ENCODE assay signal across 1 cellular context in genomic region chr17:48478224-48479013, GRCh38.
TF ChIP-seq lines count a peak whose summit lies in the region.

No MANE protein-coding gene starts in this region.

TF ChIP-seq in K562, 482 proteins besides CTCF, POLR2A, EP300 and RAD21 (continued from another document and continues in another):
- TF ChIP-seq ZNF76 (CRISPR knock-in tag; IDR thresholded peaks at IDR 0.05; ENCODE audit: borderline replicate concordance) (no peak), CBX8 (IDR thresholded peaks at IDR 0.05; ENCODE audit: borderline replicate concordance, extremely low read depth, low read depth, low read length, poor library complexity, severe bottlenecking) (no peak), ZNF507 (tag; conservative IDR thresholded peaks at IDR 0.05) (no peak), ZNF445 (CRISPR knock-in tag; IDR thresholded peaks at IDR 0.05; ENCODE audit: low read depth) (no peak), CREB3 (tag; conservative IDR thresholded peaks at IDR 0.05; ENCODE audit: low read depth) (0 out of 2 replicates have a peak, but pooled peaks have one; percentile 64), BRD4 (IDR thresholded peaks at IDR 0.05) (no peak), PRMT5 (CRISPR knock-in tag; IDR thresholded peaks at IDR 0.05) (no peak), CHD1 (IDR thresholded peaks at IDR 0.05; ENCODE audit: low read length) (no peak), FOXK2 (conservative IDR thresholded peaks at IDR 0.05 in 1 of 2, IDR thresholded peaks at IDR 0.05 in 1 of 2; ENCODE audit: low read depth in 2 of 2) (peak in 1 of 2 experiments; percentile 35; a peak in 1 of 4 replicates), KAT8 (IDR thresholded peaks at IDR 0.05; ENCODE audit: low read depth) (no peak), ZC3H11A (IDR thresholded peaks at IDR 0.05; ENCODE audit: low read depth, low read length) (no peak), MTA3 (IDR thresholded peaks at IDR 0.05; ENCODE audit: borderline replicate concordance) (0 out of 2 replicates have a peak, but pooled peaks have one; percentile 33), TRIM25 (IDR thresholded peaks at IDR 0.05; ENCODE audit: borderline replicate concordance) (no peak), DPF2 (IDR thresholded peaks at IDR 0.05) (peak; percentile 93), PML (IDR thresholded peaks at IDR 0.05; ENCODE audit: low read length) (peak; percentile 84), SMAD4 (CRISPR knock-in tag; conservative IDR thresholded peaks at IDR 0.05) (peak; percentile 86), ETS1 (conservative IDR thresholded peaks at IDR 0.05; ENCODE audit: control insufficient read depth, low read depth, low read length) (no peak), ZKSCAN1 (IDR thresholded peaks at IDR 0.05; ENCODE audit: low read depth, low read length) (no peak), MAX (CRISPR knock-in tag; IDR thresholded peaks at IDR 0.05) (peak; percentile 82), CBFA2T2 (conservative IDR thresholded peaks at IDR 0.05) (peak; percentile 86)
- TF ChIP-seq, protein P1, sequence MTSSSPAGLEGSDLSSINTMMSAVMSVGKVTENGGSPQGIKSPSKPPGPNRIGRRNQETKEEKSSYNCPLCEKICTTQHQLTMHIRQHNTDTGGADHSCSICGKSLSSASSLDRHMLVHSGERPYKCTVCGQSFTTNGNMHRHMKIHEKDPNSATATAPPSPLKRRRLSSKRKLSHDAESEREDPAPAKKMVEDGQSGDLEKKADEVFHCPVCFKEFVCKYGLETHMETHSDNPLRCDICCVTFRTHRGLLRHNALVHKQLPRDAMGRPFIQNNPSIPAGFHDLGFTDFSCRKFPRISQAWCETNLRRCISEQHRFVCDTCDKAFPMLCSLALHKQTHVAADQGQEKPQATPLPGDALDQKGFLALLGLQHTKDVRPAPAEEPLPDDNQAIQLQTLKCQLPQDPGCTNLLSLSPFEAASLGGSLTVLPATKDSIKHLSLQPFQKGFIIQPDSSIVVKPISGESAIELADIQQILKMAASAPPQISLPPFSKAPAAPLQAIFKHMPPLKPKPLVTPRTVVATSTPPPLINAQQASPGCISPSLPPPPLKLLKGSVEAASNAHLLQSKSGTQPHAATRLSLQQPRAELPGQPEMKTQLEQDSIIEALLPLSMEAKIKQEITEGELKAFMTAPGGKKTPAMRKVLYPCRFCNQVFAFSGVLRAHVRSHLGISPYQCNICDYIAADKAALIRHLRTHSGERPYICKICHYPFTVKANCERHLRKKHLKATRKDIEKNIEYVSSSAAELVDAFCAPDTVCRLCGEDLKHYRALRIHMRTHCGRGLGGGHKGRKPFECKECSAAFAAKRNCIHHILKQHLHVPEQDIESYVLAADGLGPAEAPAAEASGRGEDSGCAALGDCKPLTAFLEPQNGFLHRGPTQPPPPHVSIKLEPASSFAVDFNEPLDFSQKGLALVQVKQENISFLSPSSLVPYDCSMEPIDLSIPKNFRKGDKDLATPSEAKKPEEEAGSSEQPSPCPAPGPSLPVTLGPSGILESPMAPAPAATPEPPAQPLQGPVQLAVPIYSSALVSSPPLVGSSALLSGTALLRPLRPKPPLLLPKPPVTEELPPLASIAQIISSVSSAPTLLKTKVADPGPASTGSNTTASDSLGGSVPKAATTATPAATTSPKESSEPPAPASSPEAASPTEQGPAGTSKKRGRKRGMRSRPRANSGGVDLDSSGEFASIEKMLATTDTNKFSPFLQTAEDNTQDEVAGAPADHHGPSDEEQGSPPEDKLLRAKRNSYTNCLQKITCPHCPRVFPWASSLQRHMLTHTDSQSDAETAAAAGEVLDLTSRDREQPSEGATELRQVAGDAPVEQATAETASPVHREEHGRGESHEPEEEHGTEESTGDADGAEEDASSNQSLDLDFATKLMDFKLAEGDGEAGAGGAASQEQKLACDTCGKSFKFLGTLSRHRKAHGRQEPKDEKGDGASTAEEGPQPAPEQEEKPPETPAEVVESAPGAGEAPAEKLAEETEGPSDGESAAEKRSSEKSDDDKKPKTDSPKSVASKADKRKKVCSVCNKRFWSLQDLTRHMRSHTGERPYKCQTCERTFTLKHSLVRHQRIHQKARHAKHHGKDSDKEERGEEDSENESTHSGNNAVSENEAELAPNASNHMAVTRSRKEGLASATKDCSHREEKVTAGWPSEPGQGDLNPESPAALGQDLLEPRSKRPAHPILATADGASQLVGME (CRISPR knock-in tag; IDR thresholded peaks at IDR 0.05) = no peak
- TF ChIP-seq, protein P2, sequence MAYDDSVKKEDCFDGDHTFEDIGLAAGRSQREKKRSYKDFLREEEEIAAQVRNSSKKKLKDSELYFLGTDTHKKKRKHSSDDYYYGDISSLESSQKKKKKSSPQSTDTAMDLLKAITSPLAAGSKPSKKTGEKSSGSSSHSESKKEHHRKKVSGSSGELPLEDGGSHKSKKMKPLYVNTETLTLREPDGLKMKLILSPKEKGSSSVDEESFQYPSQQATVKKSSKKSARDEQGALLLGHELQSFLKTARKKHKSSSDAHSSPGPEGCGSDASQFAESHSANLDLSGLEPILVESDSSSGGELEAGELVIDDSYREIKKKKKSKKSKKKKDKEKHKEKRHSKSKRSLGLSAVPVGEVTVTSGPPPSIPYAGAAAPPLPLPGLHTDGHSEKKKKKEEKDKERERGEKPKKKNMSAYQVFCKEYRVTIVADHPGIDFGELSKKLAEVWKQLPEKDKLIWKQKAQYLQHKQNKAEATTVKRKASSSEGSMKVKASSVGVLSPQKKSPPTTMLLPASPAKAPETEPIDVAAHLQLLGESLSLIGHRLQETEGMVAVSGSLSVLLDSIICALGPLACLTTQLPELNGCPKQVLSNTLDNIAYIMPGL (CRISPR knock-in tag; IDR thresholded peaks at IDR 0.05) = no peak
- TF ChIP-seq, protein P3, sequence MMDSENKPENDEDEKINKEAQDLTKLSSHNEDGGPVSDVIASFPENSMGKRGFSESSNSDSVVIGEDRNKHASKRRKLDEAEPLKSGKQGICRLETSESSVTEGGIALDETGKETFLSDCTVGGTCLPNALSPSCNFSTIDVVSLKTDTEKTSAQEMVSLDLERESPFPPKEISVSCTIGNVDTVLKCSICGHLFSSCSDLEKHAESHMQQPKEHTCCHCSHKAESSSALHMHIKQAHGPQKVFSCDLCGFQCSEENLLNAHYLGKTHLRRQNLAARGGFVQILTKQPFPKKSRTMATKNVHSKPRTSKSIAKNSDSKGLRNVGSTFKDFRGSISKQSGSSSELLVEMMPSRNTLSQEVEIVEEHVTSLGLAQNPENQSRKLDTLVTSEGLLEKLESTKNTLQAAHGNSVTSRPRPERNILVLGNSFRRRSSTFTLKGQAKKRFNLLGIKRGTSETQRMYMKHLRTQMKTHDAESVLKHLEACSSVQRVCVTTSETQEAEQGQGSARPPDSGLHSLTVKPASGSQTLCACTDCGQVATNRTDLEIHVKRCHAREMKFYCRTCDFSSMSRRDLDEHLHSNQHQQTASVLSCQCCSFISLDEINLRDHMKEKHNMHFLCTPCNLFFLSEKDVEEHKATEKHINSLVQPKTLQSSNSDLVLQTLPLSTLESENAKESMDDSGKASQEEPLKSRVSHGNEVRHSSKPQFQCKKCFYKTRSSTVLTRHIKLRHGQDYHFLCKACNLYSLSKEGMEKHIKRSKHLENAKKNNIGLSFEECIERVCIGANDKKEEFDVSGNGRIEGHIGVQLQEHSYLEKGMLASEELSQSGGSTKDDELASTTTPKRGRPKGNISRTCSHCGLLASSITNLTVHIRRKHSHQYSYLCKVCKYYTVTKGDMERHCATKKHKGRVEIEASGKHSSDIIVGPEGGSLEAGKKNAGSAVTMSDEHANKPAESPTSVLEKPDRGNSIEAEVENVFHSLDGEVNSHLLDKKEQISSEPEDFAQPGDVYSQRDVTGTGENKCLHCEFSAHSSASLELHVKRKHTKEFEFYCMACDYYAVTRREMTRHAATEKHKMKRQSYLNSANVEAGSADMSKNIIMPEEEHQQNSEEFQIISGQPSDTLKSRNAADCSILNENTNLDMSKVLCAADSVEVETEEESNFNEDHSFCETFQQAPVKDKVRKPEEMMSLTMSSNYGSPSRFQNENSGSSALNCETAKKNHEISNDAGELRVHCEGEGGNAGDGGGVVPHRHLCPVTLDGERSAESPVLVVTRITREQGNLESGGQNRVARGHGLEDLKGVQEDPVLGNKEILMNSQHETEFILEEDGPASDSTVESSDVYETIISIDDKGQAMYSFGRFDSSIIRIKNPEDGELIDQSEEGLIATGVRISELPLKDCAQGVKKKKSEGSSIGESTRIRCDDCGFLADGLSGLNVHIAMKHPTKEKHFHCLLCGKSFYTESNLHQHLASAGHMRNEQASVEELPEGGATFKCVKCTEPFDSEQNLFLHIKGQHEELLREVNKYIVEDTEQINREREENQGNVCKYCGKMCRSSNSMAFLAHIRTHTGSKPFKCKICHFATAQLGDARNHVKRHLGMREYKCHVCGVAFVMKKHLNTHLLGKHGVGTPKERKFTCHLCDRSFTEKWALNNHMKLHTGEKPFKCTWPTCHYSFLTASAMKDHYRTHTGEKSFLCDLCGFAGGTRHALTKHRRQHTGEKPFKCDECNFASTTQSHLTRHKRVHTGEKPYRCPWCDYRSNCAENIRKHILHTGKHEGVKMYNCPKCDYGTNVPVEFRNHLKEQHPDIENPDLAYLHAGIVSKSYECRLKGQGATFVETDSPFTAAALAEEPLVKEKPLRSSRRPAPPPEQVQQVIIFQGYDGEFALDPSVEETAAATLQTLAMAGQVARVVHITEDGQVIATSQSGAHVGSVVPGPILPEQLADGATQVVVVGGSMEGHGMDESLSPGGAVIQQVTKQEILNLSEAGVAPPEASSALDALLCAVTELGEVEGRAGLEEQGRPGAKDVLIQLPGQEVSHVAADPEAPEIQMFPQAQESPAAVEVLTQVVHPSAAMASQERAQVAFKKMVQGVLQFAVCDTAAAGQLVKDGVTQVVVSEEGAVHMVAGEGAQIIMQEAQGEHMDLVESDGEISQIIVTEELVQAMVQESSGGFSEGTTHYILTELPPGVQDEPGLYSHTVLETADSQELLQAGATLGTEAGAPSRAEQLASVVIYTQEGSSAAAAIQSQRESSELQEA (IDR thresholded peaks at IDR 0.05; ENCODE audit: low read depth) = no peak
- TF ChIP-seq, protein P4, sequence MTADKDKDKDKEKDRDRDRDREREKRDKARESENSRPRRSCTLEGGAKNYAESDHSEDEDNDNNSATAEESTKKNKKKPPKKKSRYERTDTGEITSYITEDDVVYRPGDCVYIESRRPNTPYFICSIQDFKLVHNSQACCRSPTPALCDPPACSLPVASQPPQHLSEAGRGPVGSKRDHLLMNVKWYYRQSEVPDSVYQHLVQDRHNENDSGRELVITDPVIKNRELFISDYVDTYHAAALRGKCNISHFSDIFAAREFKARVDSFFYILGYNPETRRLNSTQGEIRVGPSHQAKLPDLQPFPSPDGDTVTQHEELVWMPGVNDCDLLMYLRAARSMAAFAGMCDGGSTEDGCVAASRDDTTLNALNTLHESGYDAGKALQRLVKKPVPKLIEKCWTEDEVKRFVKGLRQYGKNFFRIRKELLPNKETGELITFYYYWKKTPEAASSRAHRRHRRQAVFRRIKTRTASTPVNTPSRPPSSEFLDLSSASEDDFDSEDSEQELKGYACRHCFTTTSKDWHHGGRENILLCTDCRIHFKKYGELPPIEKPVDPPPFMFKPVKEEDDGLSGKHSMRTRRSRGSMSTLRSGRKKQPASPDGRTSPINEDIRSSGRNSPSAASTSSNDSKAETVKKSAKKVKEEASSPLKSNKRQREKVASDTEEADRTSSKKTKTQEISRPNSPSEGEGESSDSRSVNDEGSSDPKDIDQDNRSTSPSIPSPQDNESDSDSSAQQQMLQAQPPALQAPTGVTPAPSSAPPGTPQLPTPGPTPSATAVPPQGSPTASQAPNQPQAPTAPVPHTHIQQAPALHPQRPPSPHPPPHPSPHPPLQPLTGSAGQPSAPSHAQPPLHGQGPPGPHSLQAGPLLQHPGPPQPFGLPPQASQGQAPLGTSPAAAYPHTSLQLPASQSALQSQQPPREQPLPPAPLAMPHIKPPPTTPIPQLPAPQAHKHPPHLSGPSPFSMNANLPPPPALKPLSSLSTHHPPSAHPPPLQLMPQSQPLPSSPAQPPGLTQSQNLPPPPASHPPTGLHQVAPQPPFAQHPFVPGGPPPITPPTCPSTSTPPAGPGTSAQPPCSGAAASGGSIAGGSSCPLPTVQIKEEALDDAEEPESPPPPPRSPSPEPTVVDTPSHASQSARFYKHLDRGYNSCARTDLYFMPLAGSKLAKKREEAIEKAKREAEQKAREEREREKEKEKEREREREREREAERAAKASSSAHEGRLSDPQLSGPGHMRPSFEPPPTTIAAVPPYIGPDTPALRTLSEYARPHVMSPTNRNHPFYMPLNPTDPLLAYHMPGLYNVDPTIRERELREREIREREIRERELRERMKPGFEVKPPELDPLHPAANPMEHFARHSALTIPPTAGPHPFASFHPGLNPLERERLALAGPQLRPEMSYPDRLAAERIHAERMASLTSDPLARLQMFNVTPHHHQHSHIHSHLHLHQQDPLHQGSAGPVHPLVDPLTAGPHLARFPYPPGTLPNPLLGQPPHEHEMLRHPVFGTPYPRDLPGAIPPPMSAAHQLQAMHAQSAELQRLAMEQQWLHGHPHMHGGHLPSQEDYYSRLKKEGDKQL (CRISPR knock-in tag; IDR thresholded peaks at IDR 0.05; ENCODE audit: borderline replicate concordance) = no peak
